Comparison of ENCODE assay signal across 16 cellular contexts in the genomic region with DNA sequence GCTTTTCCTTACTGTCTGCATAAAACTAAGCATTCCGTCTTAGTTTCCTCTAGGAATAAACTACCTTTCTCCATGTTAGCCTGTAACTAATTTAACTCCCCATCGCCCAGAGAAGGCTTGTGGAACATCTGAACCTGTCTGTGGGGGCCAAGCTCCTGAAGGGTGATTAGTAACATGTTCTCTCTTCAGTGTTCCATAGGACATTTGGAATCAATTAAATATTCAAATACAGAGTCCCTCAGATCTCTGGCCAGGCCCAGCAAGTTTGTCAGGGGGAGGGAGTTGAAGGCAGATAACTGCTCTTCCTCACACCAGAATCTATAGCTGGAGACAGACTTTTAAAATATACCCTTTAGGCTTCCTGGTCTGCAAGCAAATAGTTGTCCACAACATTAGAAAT. TPM values are rescaled to one million over a fixed set of nuclear protein-coding genes. Genes with fewer than 3 reads are reported as not detected.
DNase-seq lines count a peak whose midpoint lies in the region; ATAC-seq and TF ChIP-seq lines count a peak whose summit lies in the region.
"Had no signal": no experiment of that assay in that cellular context is flagged by ENCODE, and none has a peak within 500 bp of the region (broad histone marks: within the 10 kb centered on the region; RNA-seq: fewer than 3 reads in every experiment).

No MANE protein-coding gene starts in this region.

- no peak overlapping the region for H4K8ac ChIP-seq in mesendoderm (ENCODE audit: low read depth, low read length)

- H4K20me1 ChIP-seq in PC-3 (ENCODE audit: low read length) (no peaks in the 10 kb centered on the region), OCI-LY7 (ENCODE audit: insufficient read depth, low read length) (peaks cover 9% of the 10 kb centered on the region; the same call in 1 of the 2 replicates)

- H3K27ac Mint-ChIP-seq in MCF 10A (ENCODE audit: low read depth, unreplicated experiment) (peak overlapping the region; percentile 5), nephron progenitor cell (peak overlapping the region; percentile 46)
- H3K27ac Mint-ChIP-seq: CD4-positive, alpha-beta T cell had no signal

- DNase-seq in MCF 10A (ENCODE audit: unreplicated experiment) = no peak
- no peak for DNase-seq in breast epithelium (ENCODE audit: low spot score in 2 of 2)
- DNase-seq in PC-3 = no peak
- DNase-seq in epithelial cell of prostate (ENCODE audit: low read depth, low spot score) = no peak
- DNase-seq in nephron progenitor cell = no peak
- DNase-seq in mesendoderm = no peak
- no peak for DNase-seq in OCI-LY7 (ENCODE audit: low spot score)
- no peak for DNase-seq in H7
- DNase-seq: CD4-positive, alpha-beta T cell; DND-41; GF-D8; GOT3; Karpas-422; NCI-H1436 had no signal

- no peak for TF ChIP-seq POLR2A in breast epithelium (IDR thresholded peaks at IDR 0.05)

- H3K27ac ChIP-seq in breast epithelium (no peak overlapping the region), PC-3 (ENCODE audit: low read length) (peak overlapping the region; percentile 94), epithelial cell of prostate (peak overlapping the region; percentile 50), mesendoderm (ENCODE audit: low read depth, low read length) (no peak overlapping the region), OCI-LY7 (ENCODE audit: low read depth, low read length, poor library complexity, severe bottlenecking) (no peak overlapping the region)
- H3K27ac ChIP-seq: RWPE1 had no signal

- H3K23ac ChIP-seq in mesendoderm (ENCODE audit: low read length) = no peak overlapping the region

- H3K27me3 Mint-ChIP-seq in MCF 10A (ENCODE audit: insufficient read depth, unreplicated experiment) (no peaks in the 10 kb centered on the region), nephron progenitor cell (ENCODE audit: low read depth, poor library complexity) (no peaks in the 10 kb centered on the region)
- H3K27me3 Mint-ChIP-seq: CD4-positive, alpha-beta T cell had no signal

- H2AK5ac ChIP-seq in mesendoderm (ENCODE audit: low read length) = no peak overlapping the region

- H3K79me2 ChIP-seq in PC-3 (ENCODE audit: low read length) (peaks cover 31% of the 10 kb centered on the region), mesendoderm (ENCODE audit: control insufficient read depth, insufficient read depth, low read length) (no peaks in the 10 kb centered on the region), OCI-LY7 (ENCODE audit: insufficient read depth, low read depth, low read length) (peaks cover 5% of the 10 kb centered on the region; the same call in 1 of the 2 replicates)

- H3K4me1 Mint-ChIP-seq in MCF 10A (ENCODE audit: insufficient read depth, unreplicated experiment) = peaks cover 16% of the 10 kb centered on the region
- H3K4me1 Mint-ChIP-seq in nephron progenitor cell = peaks cover 28% of the 10 kb centered on the region

- H2BK5ac ChIP-seq in mesendoderm (ENCODE audit: low read length) = no peak overlapping the region

- H3K9ac ChIP-seq in PC-3 (ENCODE audit: low read length) (peak overlapping the region; percentile 60), mesendoderm (ENCODE audit: low read length) (no peak overlapping the region)

- H3K9me3 ChIP-seq in breast epithelium = no peaks in the 10 kb centered on the region
- no peaks in the 10 kb centered on the region for H3K9me3 ChIP-seq in PC-3 (ENCODE audit: low read length)
- H3K9me3 ChIP-seq in OCI-LY7 (ENCODE audit: low read length) = no peaks in the 10 kb centered on the region

- POLR2A ChIA-PET in MCF 10A (lab: Yijun Ruan, JAX) = interaction anchor here (1.9 kb wide), 1 partner anchor 9 kb away, joined by 8 read pairs; a partner anchor contains a TSS
- POLR2A ChIA-PET in PC-3 (lab: Charles Lee; ENCODE audit: unreplicated experiment) = no interaction called here
- POLR2A ChIA-PET in OCI-LY7 (lab: Charles Lee) = interaction anchor here (0.6 to 0.7 kb wide), 2 partner anchors 14 to 515 kb away, joined by 4 to 5 read pairs; no protein-coding TSS in a partner anchor

- H3K36me3 Mint-ChIP-seq in MCF 10A (ENCODE audit: insufficient read depth, unreplicated experiment) (peaks cover 10% of the 10 kb centered on the region), nephron progenitor cell (ENCODE audit: low read depth) (peaks cover 74% of the 10 kb centered on the region)

- no peak overlapping the region for H4K5ac ChIP-seq in mesendoderm (ENCODE audit: low read length)

- H2BK15ac ChIP-seq in mesendoderm (replicated peaks; ENCODE audit: low read depth) = no peak overlapping the region

- no peak overlapping the region for H2BK120ac ChIP-seq in mesendoderm (ENCODE audit: low read depth, low read length)

- CTCF ChIA-PET in MCF 10A (lab: Yijun Ruan, JAX) (interaction anchor here (0.6 kb wide), 1 partner anchor 913 kb away, joined by 3 read pairs; no protein-coding TSS in a partner anchor), PC-3 (lab: Charles Lee) (no interaction called here), OCI-LY7 (lab: Charles Lee; ENCODE audit: unreplicated experiment) (no interaction called here)

- H3K56ac ChIP-seq in mesendoderm (ENCODE audit: low read length) = no peak overlapping the region

- TF ChIP-seq CTCF in MCF 10A (IDR thresholded peaks at IDR 0.05; ENCODE audit: unreplicated experiment) = no peak
- no peak for TF ChIP-seq CTCF in breast epithelium (IDR thresholded peaks at IDR 0.05)
- TF ChIP-seq CTCF in PC-3 (conservative IDR thresholded peaks at IDR 0.05; ENCODE audit: low read depth, low read length) = no peak
- TF ChIP-seq CTCF in nephron progenitor cell (IDR thresholded peaks at IDR 0.05) = no peak
- no peak for TF ChIP-seq CTCF in OCI-LY7 (conservative IDR thresholded peaks at IDR 0.05; ENCODE audit: low read length)

- H3K4me1 ChIP-seq in breast epithelium (peaks cover 0 to 5% of the 10 kb centered on the region in 2 donors), PC-3 (ENCODE audit: insufficient read depth, low read length) (peaks cover 42% of the 10 kb centered on the region), mesendoderm (ENCODE audit: control insufficient read depth, low read depth, low read length) (peaks cover under 1% of the 10 kb centered on the region), OCI-LY7 (ENCODE audit: insufficient read depth, low read length, poor library complexity, severe bottlenecking) (peaks cover 5% of the 10 kb centered on the region)

- peaks cover 18% of the 10 kb centered on the region for H3F3A ChIP-seq in PC-3 (ENCODE audit: low read length, unreplicated experiment)

- H3K4me2 ChIP-seq in PC-3 (ENCODE audit: low read length) (peak overlapping the region; percentile 69), mesendoderm (ENCODE audit: low read length) (no peak overlapping the region), OCI-LY7 (ENCODE audit: low read length) (no peak overlapping the region)

- H3K9me2 ChIP-seq in PC-3 (replicated peaks; ENCODE audit: low read length) = no peaks in the 10 kb centered on the region
- no peaks in the 10 kb centered on the region; the same call in 1 of the 2 replicates for H3K9me2 ChIP-seq in OCI-LY7 (ENCODE audit: insufficient read depth, low read length)

- H3K79me1 ChIP-seq in mesendoderm (ENCODE audit: low read length) = no peaks in the 10 kb centered on the region

- no peak overlapping the region for H2AFZ ChIP-seq in PC-3 (ENCODE audit: low read length)
- no peak overlapping the region for H2AFZ ChIP-seq in OCI-LY7 (ENCODE audit: low read length)

- no peak overlapping the region for H3K4ac ChIP-seq in mesendoderm (ENCODE audit: low read depth, low read length)

- WGBS in mesendoderm (ENCODE audit: extremely low coverage, insufficient coverage, low lambda C conversion rate) = no CpG with 5 or more reads among the region's 2 CpGs

- BruUV-seq in MCF 10A (replicated peaks; lab: Mats Ljungman, UMichigan) = no TSS peak
- BruUV-seq in PC-3 (replicated peaks; lab: Mats Ljungman, UMichigan) = TSS peak; percentile 81
- BruUV-seq in OCI-LY7 (replicated peaks; lab: Mats Ljungman, UMichigan) = no TSS peak

- no peak overlapping the region for H3K4me3 Mint-ChIP-seq in MCF 10A (ENCODE audit: unreplicated experiment)
- no peak overlapping the region for H3K4me3 Mint-ChIP-seq in nephron progenitor cell
- H3K4me3 Mint-ChIP-seq: CD4-positive, alpha-beta T cell had no signal

- H3K27me3 ChIP-seq in breast epithelium = no peaks in the 10 kb centered on the region
- H3K27me3 ChIP-seq in PC-3 (ENCODE audit: low read length) = no peaks in the 10 kb centered on the region
- H3K27me3 ChIP-seq in mesendoderm (ENCODE audit: insufficient read depth, low read length, poor library complexity) = no peaks in the 10 kb centered on the region
- H3K27me3 ChIP-seq in H7 (ENCODE audit: control insufficient read depth, insufficient read depth, low read length) = no peaks in the 10 kb centered on the region

- ATAC-seq in PC-3 = no peak; the same call in 1 of the 2 replicates

- intact Hi-C loops in MCF 10A (cut with micrococcal nuclease) (no loop called here), breast epithelium (cut with DNase I; ENCODE audit: low total_unique reads) (no loop called here), PC-3 (cut with micrococcal nuclease) (loop anchor here (1.0 kb wide), 1 partner anchor 9 kb away; a partner anchor contains a TSS), OCI-LY7 (cut with micrococcal nuclease; ENCODE audit: unreplicated experiment) (no loop called here)

- H3K18ac ChIP-seq in mesendoderm (ENCODE audit: low read length) = no peak overlapping the region

- H3K36me3 ChIP-seq in breast epithelium = no peaks in the 10 kb centered on the region
- peaks cover 18% of the 10 kb centered on the region; the same call in 1 of the 2 replicates for H3K36me3 ChIP-seq in PC-3 (ENCODE audit: low read depth, low read length)
- H3K36me3 ChIP-seq in mesendoderm (ENCODE audit: control insufficient read depth, insufficient read depth, low read length) = peaks cover 3% of the 10 kb centered on the region
- H3K36me3 ChIP-seq in OCI-LY7 (ENCODE audit: insufficient read depth, low read length) = peaks cover 44% of the 10 kb centered on the region
- H3K36me3 ChIP-seq in H7 (replicated peaks; ENCODE audit: control insufficient read depth, insufficient read depth, low read length) = no peaks in the 10 kb centered on the region; the same call in none of the 2 replicates

- H3K9me3 Mint-ChIP-seq in MCF 10A (ENCODE audit: unreplicated experiment) = no peaks in the 10 kb centered on the region
- H3K9me3 Mint-ChIP-seq in nephron progenitor cell = no peaks in the 10 kb centered on the region
- H3K9me3 Mint-ChIP-seq: CD4-positive, alpha-beta T cell had no signal

- no peak overlapping the region for H3K4me3 ChIP-seq in breast epithelium
- peak overlapping the region; percentile 23; the same call in 1 of the 2 replicates for H3K4me3 ChIP-seq in PC-3 (ENCODE audit: low read length)
- no peak overlapping the region for H3K4me3 ChIP-seq in mesendoderm (ENCODE audit: low read length)
- no peak overlapping the region for H3K4me3 ChIP-seq in OCI-LY7 (ENCODE audit: low read depth, low read length, poor library complexity, severe bottlenecking)
- H3K4me3 ChIP-seq in H7 (ENCODE audit: insufficient read depth, low read depth, low read length) = no peak overlapping the region

RNA-seq across cellular contexts. Expression of a gene that starts 8.8 kb away (rescaled TPM):
- total RNA-seq in MCF 10A (2022) (14.5 and 19.2 TPM in 2 replicates), breast epithelium (10 to 100 TPM; 31.8 to 42.6 (median 35.7) TPM), PC-3 (2014; rRNA removed) (30.9 and 43.4 TPM in 2 replicates), OCI-LY7 (2022) (20.6 and 24.0 TPM in 2 replicates)
- 18.9 TPM for polyA plus RNA-seq in mesendoderm (2013, experiment 1 of 2)
- 19.3 TPM for polyA plus RNA-seq in mesendoderm (2013, experiment 2 of 2)
- total RNA-seq in OCI-LY7 (2014; rRNA removed; shearing (Covaris generic)) = 25.2 and 27.5 TPM in 2 replicates
- total RNA-seq in H7 (2014; rRNA removed; shearing (Covaris generic)) = 29.7 and 31.7 TPM in 2 replicates

RNA-seq across cellular contexts. Expression of a gene that starts 37.7 kb away (rescaled TPM):
- total RNA-seq in MCF 10A (2022) (not detected in 2 replicates), breast epithelium (not detected), PC-3 (2014; rRNA removed) (not detected in 2 replicates), OCI-LY7 (2022) (not detected in 2 replicates)
- polyA plus RNA-seq in mesendoderm (2013, experiment 1 of 2) = not detected
- not detected for polyA plus RNA-seq in mesendoderm (2013, experiment 2 of 2)
- total RNA-seq in OCI-LY7 (2014; rRNA removed; shearing (Covaris generic)) = not detected in 2 replicates
- total RNA-seq in H7 (2014; rRNA removed; shearing (Covaris generic)) = not detected in 2 replicates
- total RNA-seq: A172; CD4-positive, alpha-beta T cell had no signal

Comparison
In these comparisons a context has a peak if more than half of its experiments do, and no peak if none do; other contexts are left out.
1. H3K27ac ChIP-seq: peak in PC-3 (single experiment) and epithelial cell of prostate (single experiment); none in breast epithelium (0 of 2), mesendoderm (single experiment) and OCI-LY7 (single experiment).